ENCODE assay signal across 10 cellular contexts in the genomic region with DNA sequence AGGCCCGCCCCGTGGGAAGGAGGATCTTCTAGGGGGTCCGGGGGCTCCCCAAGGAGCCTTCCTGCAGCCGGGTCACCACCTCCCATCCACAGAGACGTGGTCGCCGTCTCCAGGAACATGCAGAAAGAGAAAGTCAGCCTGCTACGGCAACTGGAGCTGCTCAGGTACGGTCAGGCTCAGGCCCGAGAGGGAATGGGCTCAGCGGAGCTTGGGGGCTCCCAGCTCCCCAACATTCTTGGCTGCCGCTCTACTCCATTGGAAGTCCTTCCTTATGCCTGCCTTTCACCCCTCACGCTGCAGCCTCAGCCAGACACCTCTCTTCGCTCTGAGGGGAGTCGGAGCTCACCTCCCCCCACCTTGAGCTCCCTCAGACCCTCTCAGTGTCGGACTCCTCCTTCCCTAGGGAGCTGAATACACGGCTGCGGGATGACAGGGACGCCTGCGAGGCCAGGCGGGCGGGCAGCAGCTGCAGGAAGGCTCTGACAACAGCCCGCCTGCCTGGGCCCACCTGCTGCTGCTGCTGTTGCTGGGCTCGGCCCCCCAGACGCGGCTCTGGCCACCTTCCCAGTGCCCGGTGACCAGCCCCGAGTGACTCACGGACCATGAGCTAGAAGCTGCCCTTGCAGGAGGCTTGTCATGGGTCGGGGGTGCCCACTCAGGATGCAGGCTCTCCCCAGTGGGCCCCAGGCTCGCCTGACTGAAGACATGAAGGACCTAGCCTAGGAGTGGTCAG. TPM values are rescaled to one million over a fixed set of nuclear protein-coding genes. Genes with fewer than 3 reads are reported as not detected.
DNase-seq lines count a peak whose midpoint lies in the region; ATAC-seq, FAIRE-seq and TF ChIP-seq lines count a peak whose summit lies in the region.
"Had no signal": no experiment of that assay in that cellular context is flagged by ENCODE, and none has a peak within 500 bp of the region (broad histone marks: within the 10 kb centered on the region; RNA-seq: fewer than 3 reads in every experiment).

No MANE protein-coding gene starts in this region.

- peak overlapping the region; percentile 10; the same call in 1 of the 2 replicates for H2BK12ac ChIP-seq in H1 (ENCODE audit: low read depth, low read length)

- H4K8ac ChIP-seq in H1 (ENCODE audit: extremely low read depth, insufficient read depth, low read length) = no peak overlapping the region

- no peaks in the 10 kb centered on the region; a peak in 1 of 4 replicates for H3K79me2 ChIP-seq in H1 (ENCODE audit: control insufficient read depth in 1 of 2, insufficient read depth in 2 of 2, low read length in 2 of 2)

- DNase-seq in T-helper 2 cell treated with Interferon-gamma antibody and Interleukin-4, amounts not matched to agents 5 μg/mL and 100 μg/mL, for 36 hours (ENCODE audit: low spot score) = no peak
- no peak for DNase-seq in T-helper 2 cell
- DNase-seq in LNCaP clone FGC (ENCODE audit: low read depth) = no peak
- no peak for DNase-seq in H1 (ENCODE audit: low read depth in 1 of 2, low spot score in 2 of 2)
- DNase-seq in retinal pigment epithelial cell (ENCODE audit: low read depth) = peak; percentile 43
- no peak for DNase-seq in MV-4-11 (lab: John Stamatoyannopoulos, UW)
- DNase-seq in NCI-H1694 treated with DMSO at 0.1 percent for 48 hours (lab: John Stamatoyannopoulos, UW) = no peak
- DNase-seq: left ventricle myocardium superior had no signal

- no peak overlapping the region for H2AFZ ChIP-seq in H1 (ENCODE audit: low read length)

- ATAC-seq in GM21619 (IDR thresholded peaks at IDR 0.05; ENCODE audit: unreplicated experiment) = no peak
- ATAC-seq: left ventricle myocardium superior had no signal

- H3K18ac ChIP-seq in H1 (ENCODE audit: extremely low read depth, low read length) = no peak overlapping the region; the same call in 1 of the 2 replicates

- no peak for TF ChIP-seq POLR2A in H1 (IDR thresholded peaks at IDR 0.05; ENCODE audit: control extremely low read depth in 1 of 2, low read depth in 2 of 2, low read length in 2 of 2)

- H3K4me1 Mint-ChIP-seq in T-helper 2 cell treated with Interferon-gamma antibody and Interleukin-4, amounts not matched to agents 5 μg/mL and 100 μg/mL, for 36 hours (ENCODE audit: low read depth) = peaks cover 14% of the 10 kb centered on the region

- peak overlapping the region; percentile 23; the same call in 1 of the 2 replicates for H2BK15ac ChIP-seq in H1 (ENCODE audit: low read length)

- no peak overlapping the region for H3K9ac ChIP-seq in H1 (replicated peaks in 1 of 4; ENCODE audit: extremely low read depth in 1 of 4, low read depth in 3 of 4, low read length in 3 of 4)

- H2BK20ac ChIP-seq in H1 (ENCODE audit: low read length) = no peak overlapping the region

- H3K56ac ChIP-seq in H1 (replicated peaks; ENCODE audit: insufficient read length, low read depth, low read length) = no peak overlapping the region

- peaks cover 2 to 11% of the 10 kb centered on the region in 2 experiments for H4K20me1 ChIP-seq in H1 (replicated peaks in 1 of 2; ENCODE audit: control insufficient read depth in 1 of 2, insufficient read depth in 2 of 2, low read length in 2 of 2)

- no peak overlapping the region for H3K27ac ChIP-seq in H1 (ENCODE audit: low read depth, low read length)

- H3K23me2 ChIP-seq in H1 (ENCODE audit: low read depth, low read length) = peaks cover 34% of the 10 kb centered on the region

- peak overlapping the region; percentile 84 to 98 for H3K4me2 ChIP-seq in H1 (ENCODE audit: insufficient read depth in 1 of 2, low read depth in 2 of 2, low read length in 2 of 2)

- no peak overlapping the region for H3K27ac Mint-ChIP-seq in T-helper 2 cell treated with Interferon-gamma antibody and Interleukin-4, amounts not matched to agents 5 μg/mL and 100 μg/mL, for 36 hours

- CTCF ChIA-PET in H1 (lab: Charles Lee; ENCODE audit: partially characterized antibody) = interaction anchor here (0.6 to 2.9 kb wide), 10 partner anchors 10 to 90 kb away, joined by 3 to 18 read pairs (median 4); a partner anchor contains a TSS

- H3K4me3 Mint-ChIP-seq in T-helper 2 cell treated with Interferon-gamma antibody and Interleukin-4, amounts not matched to agents 5 μg/mL and 100 μg/mL, for 36 hours = peak overlapping the region; percentile 38

- TF ChIP-seq RAD21 in H1 (IDR thresholded peaks at IDR 0.05 in 1 of 2, conservative IDR thresholded peaks at IDR 0.05 in 1 of 2; ENCODE audit: low read depth in 2 of 2, low read length in 2 of 2) = no peak

- H3K4me3 ChIP-seq in LNCaP clone FGC (ENCODE audit: low read depth, low read length) = peak overlapping the region; percentile 69
- H3K4me3 ChIP-seq in H1 (ENCODE audit: extremely low read depth in 1 of 4, insufficient read depth in 2 of 4, low read depth in 3 of 4, low read length in 4 of 4) = peak overlapping the region in 3 of 4 experiments; percentile 14 to 74 (median 45); a peak in 4 of 8 replicates
- H3K4me3 ChIP-seq in retinal pigment epithelial cell (ENCODE audit: low read length) = peak overlapping the region; percentile 14

- no peak overlapping the region for H4K91ac ChIP-seq in H1 (replicated peaks; ENCODE audit: insufficient read length, low read length)

- H2AK5ac ChIP-seq in H1 (ENCODE audit: low read depth, low read length) = no peak overlapping the region

- no peak for FAIRE-seq in H1 (lab: Jason Lieb, UNC)

- no peaks in the 10 kb centered on the region for H3K36me3 ChIP-seq in H1 (ENCODE audit: control insufficient read depth in 2 of 4, insufficient read depth in 4 of 4, low read length in 3 of 4)

- H3K79me1 ChIP-seq in H1 (ENCODE audit: low read depth, low read length) = no peaks in the 10 kb centered on the region; the same call in 1 of the 2 replicates

- H2BK5ac ChIP-seq in H1 (ENCODE audit: low read depth, low read length) = no peak overlapping the region

- H3K4ac ChIP-seq in H1 (replicated peaks; ENCODE audit: insufficient read length, low read depth, low read length) = no peak overlapping the region

- no peak for TF ChIP-seq EP300 in H1 (IDR thresholded peaks at IDR 0.05; ENCODE audit: borderline replicate concordance in 1 of 2, low read depth in 2 of 2, low read length in 2 of 2)

- H3K9me3 Mint-ChIP-seq in T-helper 2 cell treated with Interferon-gamma antibody and Interleukin-4, amounts not matched to agents 5 μg/mL and 100 μg/mL, for 36 hours = no peaks in the 10 kb centered on the region

- WGBS in H1 (ENCODE audit: extremely low coverage in 1 of 2, insufficient coverage in 1 of 2, insufficient read length in 1 of 2, insufficient replicate concordance in 2 of 2, low coverage in 1 of 2, low lambda C conversion rate in 2 of 2, missing lambda C conversion rate in 1 of 2), 2 experiments = 57% methylated on average over 28 of the region's 31 CpGs; no CpG with 5 or more reads in 1 of the 2 experiments

- no peak overlapping the region for H2BK120ac ChIP-seq in H1 (replicated peaks; ENCODE audit: low read depth, low read length)

- peaks cover 6 to 41% (median 31%) of the 10 kb centered on the region in 4 experiments for H3K27me3 ChIP-seq in H1 (replicated peaks in 1 of 4; ENCODE audit: control insufficient read depth in 3 of 4, extremely low read depth in 1 of 4, insufficient read depth in 3 of 4, low read length in 3 of 4)

- H4K5ac ChIP-seq in H1 (ENCODE audit: insufficient read length, low read depth, low read length) = no peak overlapping the region

- H3K9me3 ChIP-seq in H1 (ENCODE audit: insufficient read depth in 2 of 2, low read depth in 1 of 2, low read length in 1 of 2) = no peaks in the 10 kb centered on the region

- TF ChIP-seq CTCF in LNCaP clone FGC (IDR thresholded peaks at IDR 0.05; ENCODE audit: control insufficient read depth, extremely low read depth, insufficient read depth) (no peak), H1 (IDR thresholded peaks at IDR 0.05; ENCODE audit: control extremely low read depth in 1 of 3, insufficient read depth in 1 of 3, low read depth in 1 of 3, low read length in 3 of 3) (no peak), retinal pigment epithelial cell (conservative IDR thresholded peaks at IDR 0.05; ENCODE audit: low read depth, low read length) (no peak)

- H3K36me3 Mint-ChIP-seq in T-helper 2 cell treated with Interferon-gamma antibody and Interleukin-4, amounts not matched to agents 5 μg/mL and 100 μg/mL, for 36 hours (ENCODE audit: low read depth) = no peaks in the 10 kb centered on the region

- POLR2A ChIA-PET in H1 (lab: Charles Lee; ENCODE audit: partially characterized antibody) = interaction anchor here (1.0 to 53.0 kb wide), 8 partner anchors 1 to 89 kb away, joined by 3 to 1917 read pairs (median 4); a partner anchor contains a TSS

- H3K23ac ChIP-seq in H1 (ENCODE audit: insufficient read length) = no peak overlapping the region

- H3K14ac ChIP-seq in H1 (ENCODE audit: insufficient read length) = no peak overlapping the region

- H3K4me1 ChIP-seq in H1 (replicated peaks in 1 of 4; ENCODE audit: control insufficient read depth in 3 of 4, insufficient read depth in 4 of 4, low read length in 3 of 4) = peaks cover 0 to 54% (median 46%) of the 10 kb centered on the region in 4 experiments; a peak in 6 of 7 replicates

- H3K27me3 Mint-ChIP-seq in T-helper 2 cell treated with Interferon-gamma antibody and Interleukin-4, amounts not matched to agents 5 μg/mL and 100 μg/mL, for 36 hours (ENCODE audit: low read depth) = peaks cover 37% of the 10 kb centered on the region

RNA-seq across cellular contexts. Expression of a gene that starts 1.5 kb away (rescaled TPM):
- 93.4 and 101 TPM in 2 replicates for total RNA-seq in H1 (2021; fragmentation: NEBNext Ultra II Directional; extraction: Animal tissue kit (Norgen Biotek cat#: 25700))
- polyA plus RNA-seq in H1 (2011; rRNA removed) = 212 and 257 TPM in 2 replicates
- 196 TPM for polyA plus RNA-seq in H1 (2011; cell fraction: cytosol; rRNA removed)
- polyA plus RNA-seq in H1 (2011; cell fraction: nucleus; rRNA removed) = 315 TPM
- 85.6 to 141 TPM (median 135 TPM) in 4 replicates for polyA plus RNA-seq in H1 (2012, experiment 1 of 2)
- polyA plus RNA-seq in H1 (2012, experiment 2 of 2) = 137 TPM
- polyA plus RNA-seq in H1 (2013, experiment 1 of 2) = 105 TPM
- 114 TPM for polyA plus RNA-seq in H1 (2013, experiment 2 of 2)
- 117 and 123 TPM in 2 replicates for polyA minus RNA-seq in H1 (2011; rRNA and poly(A)+ RNA removed)
- polyA minus RNA-seq in H1 (2011; cell fraction: cytosol; rRNA and poly(A)+ RNA removed) = 66.3 TPM
- polyA minus RNA-seq in H1 (2011; cell fraction: nucleus; rRNA and poly(A)+ RNA removed) = 80.7 TPM

RNA-seq across cellular contexts. Expression of a gene that starts 3.6 kb away (rescaled TPM):
- total RNA-seq in H1 (2021; fragmentation: NEBNext Ultra II Directional; extraction: Animal tissue kit (Norgen Biotek cat#: 25700)) = 26.4 and 29.3 TPM in 2 replicates
- polyA plus RNA-seq in H1 (2011; rRNA removed) = 18.2 and 34.9 TPM in 2 replicates
- 27.3 TPM for polyA plus RNA-seq in H1 (2011; cell fraction: cytosol; rRNA removed)
- 119 TPM for polyA plus RNA-seq in H1 (2011; cell fraction: nucleus; rRNA removed)
- 11.5 to 25.5 TPM (median 19.6 TPM) in 4 replicates for polyA plus RNA-seq in H1 (2012, experiment 1 of 2)
- polyA plus RNA-seq in H1 (2012, experiment 2 of 2) = 13.0 TPM
- polyA plus RNA-seq in H1 (2013, experiment 1 of 2) = 19.0 TPM
- polyA plus RNA-seq in H1 (2013, experiment 2 of 2) = 17.3 TPM
- 2.3 and 2.9 TPM in 2 replicates for polyA minus RNA-seq in H1 (2011; rRNA and poly(A)+ RNA removed)
- polyA minus RNA-seq in H1 (2011; cell fraction: cytosol; rRNA and poly(A)+ RNA removed) = 10.1 TPM
- 19.8 TPM for polyA minus RNA-seq in H1 (2011; cell fraction: nucleus; rRNA and poly(A)+ RNA removed)
- total RNA-seq: SK-MEL-5 had no signal

RNA-seq across cellular contexts. Expression of a gene that starts 11.0 kb away (rescaled TPM):
- total RNA-seq in H1 (2021; fragmentation: NEBNext Ultra II Directional; extraction: Animal tissue kit (Norgen Biotek cat#: 25700)) = 151 and 167 TPM in 2 replicates
- 140 and 142 TPM in 2 replicates for polyA plus RNA-seq in H1 (2011; rRNA removed)
- polyA plus RNA-seq in H1 (2011; cell fraction: cytosol; rRNA removed) = 136 TPM
- 416 TPM for polyA plus RNA-seq in H1 (2011; cell fraction: nucleus; rRNA removed)
- polyA plus RNA-seq in H1 (2012, experiment 1 of 2) = 193 to 318 TPM (median 295 TPM) in 4 replicates
- 68.0 TPM for polyA plus RNA-seq in H1 (2012, experiment 2 of 2)
- 240 TPM for polyA plus RNA-seq in H1 (2013, experiment 1 of 2)
- 247 TPM for polyA plus RNA-seq in H1 (2013, experiment 2 of 2)
- 72.5 and 95.8 TPM in 2 replicates for polyA minus RNA-seq in H1 (2011; rRNA and poly(A)+ RNA removed)
- 138 TPM for polyA minus RNA-seq in H1 (2011; cell fraction: cytosol; rRNA and poly(A)+ RNA removed)
- 79.6 TPM for polyA minus RNA-seq in H1 (2011; cell fraction: nucleus; rRNA and poly(A)+ RNA removed)

RNA-seq across cellular contexts. Expression of a gene that starts 11.4 kb away (rescaled TPM):
- total RNA-seq in H1 (2021; fragmentation: NEBNext Ultra II Directional; extraction: Animal tissue kit (Norgen Biotek cat#: 25700)) = 74.1 and 75.8 TPM in 2 replicates
- polyA plus RNA-seq in H1 (2011; rRNA removed) = 145 and 217 TPM in 2 replicates
- polyA plus RNA-seq in H1 (2011; cell fraction: cytosol; rRNA removed) = 167 TPM
- 298 TPM for polyA plus RNA-seq in H1 (2011; cell fraction: nucleus; rRNA removed)
- polyA plus RNA-seq in H1 (2012, experiment 1 of 2) = 43.0 to 90.8 TPM (median 85.3 TPM) in 4 replicates
- 79.3 TPM for polyA plus RNA-seq in H1 (2012, experiment 2 of 2)
- 88.9 TPM for polyA plus RNA-seq in H1 (2013, experiment 1 of 2)
- polyA plus RNA-seq in H1 (2013, experiment 2 of 2) = 84.1 TPM
- 55.7 and 63.0 TPM in 2 replicates for polyA minus RNA-seq in H1 (2011; rRNA and poly(A)+ RNA removed)
- 58.9 TPM for polyA minus RNA-seq in H1 (2011; cell fraction: cytosol; rRNA and poly(A)+ RNA removed)
- polyA minus RNA-seq in H1 (2011; cell fraction: nucleus; rRNA and poly(A)+ RNA removed) = 56.8 TPM

RNA-seq across cellular contexts. Expression of a gene that starts 12.6 kb away (rescaled TPM):
- total RNA-seq in H1 (2021; fragmentation: NEBNext Ultra II Directional; extraction: Animal tissue kit (Norgen Biotek cat#: 25700)) = 62.1 and 62.2 TPM in 2 replicates
- polyA plus RNA-seq in H1 (2011; rRNA removed) = 30.9 and 63.7 TPM in 2 replicates
- polyA plus RNA-seq in H1 (2011; cell fraction: cytosol; rRNA removed) = 23.5 TPM
- 272 TPM for polyA plus RNA-seq in H1 (2011; cell fraction: nucleus; rRNA removed)
- 27.2 to 66.6 TPM (median 57.4 TPM) in 4 replicates for polyA plus RNA-seq in H1 (2012, experiment 1 of 2)
- 30.4 TPM for polyA plus RNA-seq in H1 (2012, experiment 2 of 2)
- 53.9 TPM for polyA plus RNA-seq in H1 (2013, experiment 1 of 2)
- 50.2 TPM for polyA plus RNA-seq in H1 (2013, experiment 2 of 2)
- 20.4 and 30.0 TPM in 2 replicates for polyA minus RNA-seq in H1 (2011; rRNA and poly(A)+ RNA removed)
- 34.8 TPM for polyA minus RNA-seq in H1 (2011; cell fraction: cytosol; rRNA and poly(A)+ RNA removed)
- 76.6 TPM for polyA minus RNA-seq in H1 (2011; cell fraction: nucleus; rRNA and poly(A)+ RNA removed)

Comparison
In these comparisons a context has a peak if more than half of its experiments do, and no peak if none do; other contexts are left out.
1. H3K4me3 ChIP-seq: peak in every context shown above with its lines; median percentile 69 in LNCaP clone FGC; 45 in H1; 14 in retinal pigment epithelial cell.